Comparison of ENCODE assay signal across 8 cellular contexts in genomic region chr17:40443196-40443987, GRCh38. TPM values are rescaled to one million over a fixed set of nuclear protein-coding genes. Genes with fewer than 3 reads are reported as not detected.
DNase-seq lines count a peak whose midpoint lies in the region; ATAC-seq and TF ChIP-seq lines count a peak whose summit lies in the region.

Gene IGFBP4 (plus strand): TSS chr17:40443450. CDS start chr17:40443736, 286 bp downstream.

- H3K4me1 ChIP-seq in CD8-positive, alpha-beta T cell (ENCODE audit: insufficient read depth, low read length), result peaks cover 20% of the 10 kb centered on the region
- H3K4me1 ChIP-seq in RWPE2 (ENCODE audit: insufficient read depth, poor library complexity, severe bottlenecking), result no peaks in the 10 kb centered on the region

- H3K27ac Mint-ChIP-seq in CD8-positive, alpha-beta T cell, result peak within 1 kb of the TSS; percentile 66
- peak within 1 kb of the TSS in 7 of 10 donors; percentile 20 to 91 (median 53) for H3K27ac Mint-ChIP-seq in naive thymus-derived CD8-positive, alpha-beta T cell
- H3K27ac Mint-ChIP-seq in stimulated activated naive CD8-positive, alpha-beta T cell treated with anti-CD3 and anti-CD28 coated beads, Interleukin-15, Interleukin-2, amounts not matched to agents 100 ng/mL and 50 ng/mL, for 24 hours, result peak within 1 kb of the TSS; percentile 92

- H3K9me3 ChIP-seq in CD8-positive, alpha-beta T cell (ENCODE audit: low read length), result no peaks in the 10 kb centered on the region
- H3K9me3 ChIP-seq in RWPE2 (ENCODE audit: severe bottlenecking), result no peaks in the 10 kb centered on the region

- intact Hi-C loops in CD8-positive, alpha-beta T cell (cut with DNase I, micrococcal nuclease), result loop anchor here (1.0 to 5.0 kb wide), 7 partner anchors 37 to 117 kb away; no protein-coding TSS in a partner anchor

- no peaks in the 10 kb centered on the region for H3K36me3 Mint-ChIP-seq in CD8-positive, alpha-beta T cell
- no peaks in the 10 kb centered on the region for H3K36me3 Mint-ChIP-seq in naive thymus-derived CD8-positive, alpha-beta T cell
- H3K36me3 Mint-ChIP-seq in stimulated activated naive CD8-positive, alpha-beta T cell treated with anti-CD3 and anti-CD28 coated beads, Interleukin-15, Interleukin-2, amounts not matched to agents 100 ng/mL and 50 ng/mL, for 24 hours (ENCODE audit: low read depth), result no peaks in the 10 kb centered on the region

- H3K4me3 ChIP-seq in CD8-positive, alpha-beta T cell (ENCODE audit: low read depth, low read length), result peak within 1 kb of the TSS; percentile 42
- H3K4me3 ChIP-seq in RWPE2 (ENCODE audit: severe bottlenecking), result peak within 1 kb of the TSS; percentile 45

- no peaks in the 10 kb centered on the region for H3K27me3 ChIP-seq in CD8-positive, alpha-beta T cell (ENCODE audit: insufficient read depth, low read length)
- no peaks in the 10 kb centered on the region for H3K27me3 ChIP-seq in RWPE2 (ENCODE audit: insufficient read depth, poor library complexity, severe bottlenecking)

- POLR2A ChIA-PET in CD8-positive, alpha-beta T cell (lab: Charles Lee), result interaction anchor here (0.8 to 1.6 kb wide), 4 partner anchors 90 to 105 kb away, joined by 3 to 5 read pairs (median 4); no protein-coding TSS in a partner anchor
- POLR2A ChIA-PET in naive thymus-derived CD8-positive, alpha-beta T cell (lab: Charles Lee), result interaction anchor here (0.6 to 3.0 kb wide), 10 partner anchors 16 to 373 kb away, joined by 3 to 21 read pairs (median 3); partner anchors contain the start of gene TOP2A

- peaks cover 3% of the 10 kb centered on the region for H3K27me3 Mint-ChIP-seq in CD8-positive, alpha-beta T cell (ENCODE audit: low read depth)
- peaks cover 0 to 26% (median 3%) of the 10 kb centered on the region in 5 donors for H3K27me3 Mint-ChIP-seq in naive thymus-derived CD8-positive, alpha-beta T cell
- peaks cover 8% of the 10 kb centered on the region for H3K27me3 Mint-ChIP-seq in stimulated activated naive CD8-positive, alpha-beta T cell treated with anti-CD3 and anti-CD28 coated beads, Interleukin-15, Interleukin-2, amounts not matched to agents 100 ng/mL and 50 ng/mL, for 24 hours

- peaks cover 26% of the 10 kb centered on the region for H3K4me1 Mint-ChIP-seq in CD8-positive, alpha-beta T cell (ENCODE audit: low read depth)
- H3K4me1 Mint-ChIP-seq in naive thymus-derived CD8-positive, alpha-beta T cell, result peaks cover 15 to 38% (median 26%) of the 10 kb centered on the region in 4 donors
- H3K4me1 Mint-ChIP-seq in stimulated activated naive CD8-positive, alpha-beta T cell treated with anti-CD3 and anti-CD28 coated beads, Interleukin-15, Interleukin-2, amounts not matched to agents 100 ng/mL and 50 ng/mL, for 24 hours (ENCODE audit: low read depth), result peaks cover 33% of the 10 kb centered on the region

- H3K4me3 Mint-ChIP-seq in CD8-positive, alpha-beta T cell, result peak within 1 kb of the TSS; percentile 85
- peak within 1 kb of the TSS; percentile 54 to 87 (median 84) for H3K4me3 Mint-ChIP-seq in naive thymus-derived CD8-positive, alpha-beta T cell
- peak within 1 kb of the TSS; percentile 81 for H3K4me3 Mint-ChIP-seq in stimulated activated naive CD8-positive, alpha-beta T cell treated with anti-CD3 and anti-CD28 coated beads, Interleukin-15, Interleukin-2, amounts not matched to agents 100 ng/mL and 50 ng/mL, for 24 hours

- no peaks in the 10 kb centered on the region for H3K9me3 Mint-ChIP-seq in CD8-positive, alpha-beta T cell
- no peaks in the 10 kb centered on the region for H3K9me3 Mint-ChIP-seq in naive thymus-derived CD8-positive, alpha-beta T cell
- H3K9me3 Mint-ChIP-seq in stimulated activated naive CD8-positive, alpha-beta T cell treated with anti-CD3 and anti-CD28 coated beads, Interleukin-15, Interleukin-2, amounts not matched to agents 100 ng/mL and 50 ng/mL, for 24 hours, result no peaks in the 10 kb centered on the region

- TF ChIP-seq CTCF in CD8-positive, alpha-beta T cell (IDR thresholded peaks at IDR 0.05), result peak; percentile 30
- TF ChIP-seq CTCF in RWPE2 (IDR thresholded peaks at IDR 0.05; ENCODE audit: poor library complexity, severe bottlenecking), result peak; percentile 80

- H3K36me3 ChIP-seq in CD8-positive, alpha-beta T cell (ENCODE audit: insufficient read depth, low read length), result no peaks in the 10 kb centered on the region
- no peaks in the 10 kb centered on the region for H3K36me3 ChIP-seq in RWPE2 (ENCODE audit: low read depth)

- ATAC-seq in CD8-positive, alpha-beta T cell, result peak; percentile 76
- ATAC-seq in RWPE2 (ENCODE audit: low read depth), result peak; percentile 57
- ATAC-seq in naive thymus-derived CD8-positive, alpha-beta T cell, result peak; percentile 84 to 89

- H3K27ac ChIP-seq in CD8-positive, alpha-beta T cell (ENCODE audit: low read depth, low read length), result no peak within 1 kb of the TSS
- H3K27ac ChIP-seq in RWPE2 (ENCODE audit: poor library complexity, severe bottlenecking), result no peak within 1 kb of the TSS

- DNase-seq in CD8-positive, alpha-beta T cell, result peak; percentile 34 to 83 (median 62)
- DNase-seq in HUDEP-2 (lab: John Stamatoyannopoulos, UW; ENCODE audit: unreplicated experiment in 76 of 76) (peak in 55 of 76 experiments; percentile 10 to 73 (median 47)), RWPE2 (ENCODE audit: low spot score) (no peak), fibroblast of peridontal ligament (ENCODE audit: extremely low read depth) (peak; percentile 68), NCI-H187 (lab: John Stamatoyannopoulos, UW) (no peak)
- DNase-seq in activated T-helper 9 cell treated with anti-CD3 and anti-CD28 coated beads, Interleukin-2, amount 50 U/mL, for 16 hours (ENCODE audit: low read depth), result peak; percentile 56
- peak; percentile 30 to 79 (median 59) for DNase-seq in naive thymus-derived CD8-positive, alpha-beta T cell

- CTCF ChIA-PET in CD8-positive, alpha-beta T cell (lab: Charles Lee), result interaction anchor here (0.8 to 6.7 kb wide), 26 partner anchors 13 to 203 kb away, joined by 3 to 51 read pairs (median 4); partner anchors contain the start of genes GJD3 and TOP2A

RNA-seq across cellular contexts. Expression of gene IGFBP4, which starts in this region (rescaled TPM):
- 1 to 10 TPM; 5.1 to 5.2 TPM for total RNA-seq in CD8-positive, alpha-beta T cell
- under 1 TPM; 0.80 to 0.86 TPM for total RNA-seq in naive thymus-derived CD8-positive, alpha-beta T cell
- 1 to 10 TPM in 1 of 3 donors, under 1 TPM in 1, not detected in 1; 0.09 to 1.0 TPM for polyA plus RNA-seq in naive thymus-derived CD8-positive, alpha-beta T cell

Comparison
In these comparisons a context has a peak if more than half of its experiments do, and no peak if none do; other contexts are left out.
1. DNase-seq: peak in CD8-positive, alpha-beta T cell (7 of 7), HUDEP-2 (55 of 76), activated T-helper 9 cell treated with anti-CD3 and anti-CD28 coated beads, Interleukin-2, amount 50 U/mL, for 16 hours (single experiment), fibroblast of peridontal ligament (single experiment) and naive thymus-derived CD8-positive, alpha-beta T cell (10 of 10); none in RWPE2 (single experiment) and NCI-H187 (0 of 2).
2. Peak in every context shown above with its lines, with median percentiles within 50 percentile points of each other: ATAC-seq, H3K27ac Mint-ChIP-seq and H3K4me3 Mint-ChIP-seq.